Comparison of ENCODE assay signal across 26 cellular contexts in genomic region chr9:8903077-8903476, GRCh38.
"Had no signal": no experiment of that assay in that cellular context is flagged by ENCODE, and none has a peak within 500 bp of the region (broad histone marks: within the 10 kb centered on the region; RNA-seq: fewer than 3 reads in every experiment).

No MANE protein-coding gene starts in this region.

- H3K36me3 ChIP-seq: neutrophil, pancreas, prostate gland, right lobe of liver, sigmoid colon, suprapubic skin, tibial artery, transverse colon, upper lobe of right lung, uterus had no signal

- ATAC-seq: naive thymus-derived CD8-positive, alpha-beta T cell; natural killer cell treated with Interleukin-12 subunit alpha and Interleukin-12 subunit beta and Interleukin-15 and Interleukin-18, amount 100 ng/mL, for 72 hours; pancreas; right cardiac atrium; right lobe of liver; stimulated activated memory B cell treated with anti-CD40 and anti-IgM and Interleukin-4, amounts not matched to agents 10 μg/mL and 1 μg/mL and 100 μg/mL, for 72 hours; stimulated activated naive CD8-positive, alpha-beta T cell treated with anti-CD3 and anti-CD28 coated beads, Interleukin-15, amount 100 ng/mL, for 72 hours; stimulated activated naive CD8-positive, alpha-beta T cell treated with anti-CD3 and anti-CD28 coated beads, Interleukin-15, Interleukin-2, amounts not matched to agents 100 U/mL and 50 U/mL, for 24 hours; upper lobe of right lung had no signal

- DNase-seq: naive thymus-derived CD8-positive, alpha-beta T cell; nephron progenitor cell; nucleus accumbens; pancreas; right cardiac atrium; right lobe of liver; sigmoid colon; small intestine; stimulated activated CD4-positive, alpha-beta T cell treated with anti-CD3 and anti-CD28 coated beads, Interleukin-15, amount 100 ng/mL, for 24 hours; stimulated activated CD4-positive, alpha-beta T cell treated with anti-CD3 and anti-CD28 coated beads, Interleukin-4, amount 100 ng/mL, for 1 hour; stimulated activated CD4-positive, alpha-beta T cell treated with anti-CD3 and anti-CD28 coated beads, Interleukin-4, amount 100 ng/mL, for 4 hours; stimulated activated CD8-positive, alpha-beta memory T cell treated with anti-CD3 and anti-CD28 coated beads, Interleukin-4, amount 100 ng/mL, for 48 hours; stimulated activated naive CD4-positive, alpha-beta T cell; stimulated activated naive CD8-positive, alpha-beta T cell treated with anti-CD3 and anti-CD28 coated beads, Interleukin-15, amount 100 ng/mL, for 72 hours; stimulated activated naive CD8-positive, alpha-beta T cell treated with anti-CD3 and anti-CD28 coated beads, Interleukin-15, Interleukin-2, amounts not matched to agents 100 U/mL and 50 U/mL, for 24 hours; substantia nigra; testis; tibial artery; transverse colon; upper lobe of right lung; uterus had no signal

- H3K4me3 ChIP-seq: pancreas, prostate gland, right lobe of liver, sigmoid colon, suprapubic skin, testis, tibial artery, transverse colon, upper lobe of right lung, uterus had no signal

- H3K9me3 ChIP-seq: neutrophil, pancreas, prostate gland, right lobe of liver, sigmoid colon, suprapubic skin, testis, tibial artery, transverse colon, upper lobe of right lung, uterus had no signal

- H3K27me3 ChIP-seq: neutrophil, pancreas, right lobe of liver, sigmoid colon, suprapubic skin, testis, tibial artery, transverse colon, upper lobe of right lung, uterus had no signal

- FAIRE-seq: pancreas had no signal

- H3K27ac ChIP-seq: neutrophil, pancreas, prostate gland, right lobe of liver, sigmoid colon, suprapubic skin, testis, tibial artery, transverse colon, upper lobe of right lung, uterus had no signal

- H3K4me1 ChIP-seq: pancreas, prostate gland, right lobe of liver, sigmoid colon, suprapubic skin, testis, transverse colon, upper lobe of right lung, uterus had no signal
